In the genomic region with DNA sequence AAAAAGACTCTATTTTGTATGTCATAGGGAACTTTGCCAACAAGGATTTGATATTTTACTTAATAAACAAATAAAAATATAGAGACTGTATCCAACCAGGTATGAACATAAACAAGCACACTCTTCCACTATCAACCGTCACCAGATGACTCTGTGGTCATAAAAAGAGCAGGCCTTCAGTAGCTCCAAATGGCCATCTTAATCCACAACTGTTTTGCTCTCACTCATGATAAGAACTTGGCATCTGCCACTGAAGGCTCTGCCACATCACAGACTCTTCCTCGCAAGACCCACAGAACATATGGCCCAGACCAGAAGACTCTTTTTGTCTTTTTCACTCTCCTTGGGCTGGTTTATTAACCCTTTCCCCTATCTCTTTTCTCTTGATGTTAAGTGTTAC, we compare ENCODE assay signal across 25 cellular contexts.
"Had no signal": no experiment of that assay in that cellular context is flagged by ENCODE, and none has a peak within 500 bp of the region (broad histone marks: within the 10 kb centered on the region; RNA-seq: fewer than 3 reads in every experiment).

No MANE protein-coding gene starts in this region.

- H3K27ac Mint-ChIP-seq: immature natural killer cell; naive B cell; natural killer cell treated with Interleukin-12 subunit alpha and Interleukin-12 subunit beta and Interleukin-15 and Interleukin-18, amount 100 ng/mL, for 72 hours; progenitor cell of endocrine pancreas; stimulated activated naive B cell treated with anti-CD40 and anti-IgM and Interleukin-4, amounts not matched to agents 10 μg/mL and 1 μg/mL and 100 μg/mL, for 72 hours had no signal

- H3K4me1 ChIP-seq: left ventricle myocardium inferior, right atrium auricular region, stomach, testis, thyroid gland, upper lobe of left lung, vagina had no signal

- H3K36me3 ChIP-seq: left ventricle myocardium inferior, ovary, right atrium auricular region, stomach, thyroid gland, transverse colon, upper lobe of left lung, vagina had no signal

- H3K36me3 Mint-ChIP-seq: immature natural killer cell; naive B cell; stimulated activated naive B cell treated with anti-CD40 and anti-IgM and Interleukin-4, amounts not matched to agents 10 μg/mL and 1 μg/mL and 100 μg/mL, for 72 hours had no signal

- H3K4me1 Mint-ChIP-seq: immature natural killer cell; naive B cell; stimulated activated naive B cell treated with anti-CD40 and anti-IgM and Interleukin-4, amounts not matched to agents 10 μg/mL and 1 μg/mL and 100 μg/mL, for 72 hours had no signal

- DNase-seq: hypothalamus; immature natural killer cell; kidney; left ventricle myocardium inferior; midbrain; naive B cell; ovary; stimulated activated CD4-positive, alpha-beta T cell treated with anti-CD3 and anti-CD28 coated beads, Interleukin-12 subunit alpha, Interleukin-12 subunit beta, amount 100 ng/mL, for 4 hours; stimulated activated CD4-positive, alpha-beta T cell treated with anti-CD3 and anti-CD28 coated beads, Interleukin-15, amount 100 ng/mL, for 24 hours; stimulated activated CD4-positive, alpha-beta T cell treated with anti-CD3 and anti-CD28 coated beads, Interleukin-2, amount 100 ng/mL, for 24 hours; stimulated activated CD4-positive, alpha-beta T cell treated with anti-CD3 and anti-CD28 coated beads, Interleukin-4, amount 100 ng/mL, for 1 hour; stimulated activated naive B cell treated with anti-CD40 and anti-IgM and Interleukin-4, amounts not matched to agents 10 μg/mL and 1 μg/mL and 100 μg/mL, for 72 hours; stimulated activated naive CD8-positive, alpha-beta T cell treated with anti-CD3 and anti-CD28 coated beads, Interleukin-15, Interleukin-2, amounts not matched to agents 100 U/mL and 50 U/mL, for 24 hours; stomach; testis; thyroid gland; transverse colon; upper lobe of left lung had no signal

- H3K4me3 ChIP-seq: left ventricle myocardium inferior, lung, ovary, right atrium auricular region, skin epidermis, stomach, testis, thyroid gland, transverse colon, upper lobe of left lung, vagina had no signal

- H3K9me3 ChIP-seq: ovary, right atrium auricular region, testis, thyroid gland, transverse colon, upper lobe of left lung, vagina had no signal

- H3K4me3 Mint-ChIP-seq: immature natural killer cell; naive B cell; natural killer cell treated with Interleukin-12 subunit alpha and Interleukin-12 subunit beta and Interleukin-15 and Interleukin-18, amount 100 ng/mL, for 72 hours; stimulated activated naive B cell treated with anti-CD40 and anti-IgM and Interleukin-4, amounts not matched to agents 10 μg/mL and 1 μg/mL and 100 μg/mL, for 72 hours had no signal

- ATAC-seq: natural killer cell treated with Interleukin-12 subunit alpha and Interleukin-12 subunit beta and Interleukin-15 and Interleukin-18, amount 100 ng/mL, for 72 hours; sciatic nerve; stimulated activated naive B cell treated with anti-CD40 and anti-IgM and Interleukin-4, amounts not matched to agents 10 μg/mL and 1 μg/mL and 100 μg/mL, for 72 hours; stimulated activated naive CD8-positive, alpha-beta T cell treated with anti-CD3 and anti-CD28 coated beads, Interleukin-15, Interleukin-2, amounts not matched to agents 100 U/mL and 50 U/mL, for 24 hours had no signal

- H3K27me3 Mint-ChIP-seq: naive B cell; natural killer cell treated with Interleukin-12 subunit alpha and Interleukin-12 subunit beta and Interleukin-15 and Interleukin-18, amount 100 ng/mL, for 72 hours; progenitor cell of endocrine pancreas; stimulated activated naive B cell treated with anti-CD40 and anti-IgM and Interleukin-4, amounts not matched to agents 10 μg/mL and 1 μg/mL and 100 μg/mL, for 72 hours had no signal
